ENCODE assay signal across 11 cellular contexts in the genomic region with DNA sequence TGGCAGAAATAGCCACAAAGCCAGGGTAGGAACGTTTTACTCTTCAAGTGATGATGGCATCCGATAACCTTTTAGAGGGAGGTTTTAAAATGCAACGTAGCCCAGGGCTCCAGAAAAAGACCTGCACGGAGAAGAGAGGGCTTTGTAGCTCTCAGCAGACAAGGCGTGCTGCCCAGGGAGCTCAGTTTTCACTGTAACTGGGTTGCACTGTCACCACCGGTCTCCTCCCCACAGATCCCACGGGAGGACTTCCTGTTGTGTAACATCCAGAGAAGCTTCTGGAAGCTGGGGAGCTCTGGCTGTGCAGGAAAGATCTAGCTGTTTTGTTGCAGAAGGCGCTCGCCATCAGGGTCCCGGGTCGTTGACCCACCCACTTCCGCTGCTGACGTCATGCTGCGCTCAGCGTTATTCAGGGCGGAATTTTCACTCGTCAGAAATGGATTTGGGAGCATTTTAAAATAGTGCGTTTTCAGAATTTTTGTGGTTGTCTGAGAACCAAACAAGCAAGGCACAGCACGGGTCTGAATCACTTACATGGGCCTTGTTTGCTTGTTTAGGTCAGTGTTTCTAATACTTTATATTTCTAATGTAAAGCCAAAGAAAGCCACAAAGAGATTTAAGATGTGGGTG. TPM values are rescaled to one million over a fixed set of nuclear protein-coding genes. Genes with fewer than 3 reads are reported as not detected.
DNase-seq lines count a peak whose midpoint lies in the region; ATAC-seq and TF ChIP-seq lines count a peak whose summit lies in the region.
"Had no signal": no experiment of that assay in that cellular context is flagged by ENCODE, and none has a peak within 500 bp of the region (broad histone marks: within the 10 kb centered on the region; RNA-seq: fewer than 3 reads in every experiment).

No MANE protein-coding gene starts in this region.

- H3K4me1 ChIP-seq in Caco-2 (no peaks in the 10 kb centered on the region), adrenal gland (replicated peaks in 1 of 2) (peaks cover 0 to 14% of the 10 kb centered on the region in 2 donors), heart left ventricle (peaks cover 0 to 55% (median 32%) of the 10 kb centered on the region in 12 donors)
- no peaks in the 10 kb centered on the region for H3K4me1 ChIP-seq in effector memory CD4-positive, alpha-beta T cell (ENCODE audit: control insufficient read depth, insufficient read depth, low read length, poor library complexity, severe bottlenecking)

- CTCF ChIA-PET in Caco-2 (lab: Charles Lee) = no interaction called here

- H3K27me3 ChIP-seq in Caco-2 (replicated peaks; ENCODE audit: control insufficient read depth, insufficient read depth, low read length) (no peaks in the 10 kb centered on the region), adrenal gland (no peaks in the 10 kb centered on the region), heart left ventricle (no peaks in the 10 kb centered on the region)
- no peaks in the 10 kb centered on the region for H3K27me3 ChIP-seq in effector memory CD4-positive, alpha-beta T cell (replicated peaks; ENCODE audit: control insufficient read depth, insufficient read depth, low read length, poor library complexity, severe bottlenecking)

- H3K27ac ChIP-seq in adrenal gland = peak overlapping the region in 3 of 5 donors; percentile 38 to 89 (median 72)
- H3K27ac ChIP-seq in heart left ventricle = peak overlapping the region; percentile 66 to 90 (median 82)
- no peak overlapping the region for H3K27ac ChIP-seq in effector memory CD4-positive, alpha-beta T cell (ENCODE audit: insufficient read depth, low read length, poor library complexity, severe bottlenecking)

- TF ChIP-seq POLR2A in adrenal gland (IDR thresholded peaks at IDR 0.05) = peak in 1 of 2 donors; percentile 8
- peak in 1 of 2 donors; percentile 31 for TF ChIP-seq POLR2A in heart left ventricle (IDR thresholded peaks at IDR 0.05)

- H3K4me3 ChIP-seq in Caco-2 (ENCODE audit: low read depth, low read length) (no peak overlapping the region), adrenal gland (no peak overlapping the region), heart left ventricle (peak overlapping the region in 10 of 12 donors; percentile 2 to 32 (median 8))
- no peak overlapping the region for H3K4me3 ChIP-seq in effector memory CD4-positive, alpha-beta T cell (ENCODE audit: insufficient read depth, low read depth, low read length, poor library complexity, severe bottlenecking)

- TF ChIP-seq CTCF in Caco-2 (IDR thresholded peaks at IDR 0.05; ENCODE audit: insufficient read depth in 1 of 2, low read depth in 1 of 2, low read length in 1 of 2, severe bottlenecking in 1 of 2, unreplicated experiment in 1 of 2) = no peak
- TF ChIP-seq CTCF in adrenal gland (IDR thresholded peaks at IDR 0.05) = no peak
- TF ChIP-seq CTCF in heart left ventricle (IDR thresholded peaks at IDR 0.05) = no peak

- DNase-seq in Caco-2 = no peak
- DNase-seq in adrenal gland = peak; percentile 52 to 86 (median 55)
- DNase-seq in heart left ventricle = peak; percentile 85 to 87 (median 86)
- DNase-seq in posterior vena cava (ENCODE audit: low spot score) = peak; percentile 82
- DNase-seq in NCI-H2227 treated with DMSO at 0.1 percent for 48 hours (lab: John Stamatoyannopoulos, UW) = no peak
- no peak for DNase-seq in NCI-H1105 treated with DMSO at 0.1 percent for 48 hours (lab: John Stamatoyannopoulos, UW)
- DNase-seq in hippocampal formation (lab: John Stamatoyannopoulos, UW) = no peak
- no peak for DNase-seq in effector memory CD4-positive, alpha-beta T cell
- DNase-seq: activated naive CD4-positive, alpha-beta T cell treated with anti-CD3 and anti-CD28 coated beads for 36 hours; kidney glomerular epithelial cell had no signal

- POLR2A ChIA-PET in Caco-2 (lab: Charles Lee) = no interaction called here

- H3K36me3 ChIP-seq in Caco-2 (ENCODE audit: control insufficient read depth, insufficient read depth, low read length) (no peaks in the 10 kb centered on the region; the same call in none of the 2 replicates), adrenal gland (replicated peaks in 1 of 2) (no peaks in the 10 kb centered on the region), heart left ventricle (no peaks in the 10 kb centered on the region)
- no peaks in the 10 kb centered on the region for H3K36me3 ChIP-seq in effector memory CD4-positive, alpha-beta T cell (ENCODE audit: control insufficient read depth, insufficient read depth, low read length)

- no peak overlapping the region for H3K4me3 Mint-ChIP-seq in Caco-2 (ENCODE audit: unreplicated experiment)
- H3K4me3 Mint-ChIP-seq: activated naive CD4-positive, alpha-beta T cell treated with anti-CD3 and anti-CD28 coated beads for 36 hours; IgD-negative memory B cell had no signal

- peaks cover 32% of the 10 kb centered on the region for H3K36me3 Mint-ChIP-seq in Caco-2 (ENCODE audit: insufficient read depth, unreplicated experiment)
- H3K36me3 Mint-ChIP-seq: IgD-negative memory B cell had no signal

- peak; percentile 70 to 92 (median 82) for ATAC-seq in heart left ventricle

- H3K9me3 ChIP-seq in Caco-2 (no peaks in the 10 kb centered on the region), adrenal gland (replicated peaks in 1 of 3) (no peaks in the 10 kb centered on the region), heart left ventricle (no peaks in the 10 kb centered on the region)
- no peaks in the 10 kb centered on the region for H3K9me3 ChIP-seq in effector memory CD4-positive, alpha-beta T cell (ENCODE audit: control insufficient read depth, low read length)

- intact Hi-C loops in Caco-2 (cut with micrococcal nuclease; ENCODE audit: unreplicated experiment) (no loop called here), adrenal gland (cut with DNase I) (no loop called here), heart left ventricle (cut with DNase I) (loop anchor here in 2 of 10 donors (5.0 kb wide), 1 partner anchor 48 kb away; a partner anchor contains a TSS), posterior vena cava (cut with DNase I) (no loop called here)

- no peaks in the 10 kb centered on the region for H3K27me3 Mint-ChIP-seq in Caco-2 (ENCODE audit: insufficient read depth, unreplicated experiment)
- H3K27me3 Mint-ChIP-seq: IgD-negative memory B cell had no signal

- H3K27ac Mint-ChIP-seq in Caco-2 (ENCODE audit: unreplicated experiment) = peak overlapping the region; percentile 42
- H3K27ac Mint-ChIP-seq: activated naive CD4-positive, alpha-beta T cell treated with anti-CD3 and anti-CD28 coated beads for 36 hours; IgD-negative memory B cell had no signal

- H3K4me1 Mint-ChIP-seq in Caco-2 (ENCODE audit: low read depth, unreplicated experiment) = peaks cover 24% of the 10 kb centered on the region

- no peaks in the 10 kb centered on the region for H3K9me3 Mint-ChIP-seq in Caco-2 (ENCODE audit: unreplicated experiment)
- H3K9me3 Mint-ChIP-seq: activated naive CD4-positive, alpha-beta T cell treated with anti-CD3 and anti-CD28 coated beads for 36 hours; IgD-negative memory B cell had no signal

- 67 to 75% (median 72%) methylated on average over 17 to 19 of the region's 19 CpGs for WGBS in adrenal gland, 4 donors
- 29 to 49% (median 44%) methylated on average over 19 of the region's 19 CpGs for WGBS in heart left ventricle, 4 donors

- no TSS peak for BruUV-seq in Caco-2 (replicated peaks; lab: Mats Ljungman, UMichigan)

RNA-seq across cellular contexts. Expression of a gene that starts 50.8 kb away (rescaled TPM):
- 222 and 232 TPM in 2 replicates for total RNA-seq in Caco-2 (2022)
- 10 to 100 TPM; 25.6 to 94.1 (median 44.8) TPM for total RNA-seq in adrenal gland
- polyA plus RNA-seq in adrenal gland = 10 to 100 TPM in 2 of 3 donors, 1 to 10 TPM in 1; 6.0 to 24.7 (median 11.4) TPM
- total RNA-seq in heart left ventricle = 100 to 1,000 TPM in 5 of 9 donors, 10 to 100 TPM in 4; 51.4 to 146 (median 110) TPM
- 10 to 100 TPM; 20.5 to 91.2 TPM for polyA plus RNA-seq in heart left ventricle
- 10 to 100 TPM; 52.4 to 55.5 TPM for total RNA-seq in posterior vena cava

Comparison
In these comparisons a context has a peak if more than half of its experiments do, and no peak if none do; other contexts are left out.
1. DNase-seq: peak in adrenal gland (7 of 7), heart left ventricle (5 of 5) and posterior vena cava (single experiment); none in Caco-2 (0 of 2), NCI-H2227 treated with DMSO at 0.1 percent for 48 hours (single experiment), NCI-H1105 treated with DMSO at 0.1 percent for 48 hours (single experiment), hippocampal formation (0 of 2) and effector memory CD4-positive, alpha-beta T cell (0 of 3).
2. H3K4me3 ChIP-seq: peak in heart left ventricle (10 of 12); none in Caco-2 (single experiment), adrenal gland (0 of 4) and effector memory CD4-positive, alpha-beta T cell (single experiment).